In the genomic region with DNA sequence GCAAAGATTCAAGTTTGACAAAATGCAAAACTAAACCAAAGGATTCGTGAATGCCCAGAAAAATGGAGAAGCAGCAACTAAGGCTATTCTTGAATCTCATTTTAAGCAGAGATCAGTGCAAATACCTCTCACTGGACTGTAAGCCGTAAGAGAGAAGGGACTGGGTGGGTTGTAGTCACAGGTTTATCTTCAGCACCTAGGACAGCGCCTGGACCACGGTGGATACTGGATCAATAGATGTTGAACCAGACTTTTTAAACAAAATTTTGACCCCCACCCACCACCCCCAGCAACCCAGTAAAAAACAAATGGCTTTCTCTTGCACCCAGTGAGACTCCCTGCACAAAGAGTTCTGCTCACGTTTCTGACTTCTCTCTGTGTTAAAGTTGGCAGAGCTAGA, we compare ENCODE assay signal across 23 cellular contexts.
DNase-seq lines count a peak whose midpoint lies in the region; ATAC-seq and TF ChIP-seq lines count a peak whose summit lies in the region.
"Had no signal": no experiment of that assay in that cellular context is flagged by ENCODE, and none has a peak within 500 bp of the region (broad histone marks: within the 10 kb centered on the region; RNA-seq: fewer than 3 reads in every experiment).

No MANE protein-coding gene starts in this region.

- H3K4ac ChIP-seq in mesendoderm (ENCODE audit: low read depth, low read length) = no peak overlapping the region

- H3K9me3 ChIP-seq in SJCRH30 (replicated peaks) = no peaks in the 10 kb centered on the region
- H3K9me3 ChIP-seq: esophagus squamous epithelium, tibial nerve had no signal

- H3K18ac ChIP-seq in mesendoderm (ENCODE audit: low read length) = no peak overlapping the region

- H3K4me1 ChIP-seq in GM23338 (ENCODE audit: insufficient read depth) (no peaks in the 10 kb centered on the region), SJCRH30 (no peaks in the 10 kb centered on the region), mesendoderm (ENCODE audit: control insufficient read depth, low read depth, low read length) (no peaks in the 10 kb centered on the region)
- H3K4me1 ChIP-seq: esophagus squamous epithelium, tibial nerve had no signal

- H3K27me3 ChIP-seq in GM23338 (ENCODE audit: insufficient read depth) = no peaks in the 10 kb centered on the region
- no peaks in the 10 kb centered on the region for H3K27me3 ChIP-seq in SJCRH30
- H3K27me3 ChIP-seq in mesendoderm (ENCODE audit: insufficient read depth, low read length, poor library complexity) = no peaks in the 10 kb centered on the region
- H3K27me3 ChIP-seq: esophagus squamous epithelium, tibial nerve had no signal

- no peaks in the 10 kb centered on the region for H3K9me2 ChIP-seq in GM23338 (ENCODE audit: insufficient read depth)

- no peak overlapping the region for H2BK5ac ChIP-seq in mesendoderm (ENCODE audit: low read length)

- no peak overlapping the region for H3K56ac ChIP-seq in mesendoderm (ENCODE audit: low read length)

- H3K27ac Mint-ChIP-seq in GM23338 = no peak overlapping the region
- H3K27ac Mint-ChIP-seq: activated naive CD8-positive, alpha-beta T cell; activated T-cell treated with anti-CD3 and anti-CD28 coated beads, Interleukin-2, amount 50 U/mL, for 24 hours; CD8-positive, alpha-beta memory T cell; natural killer cell treated with Interleukin-12 subunit alpha and Interleukin-12 subunit beta and Interleukin-15 and Interleukin-18, amount 100 ng/mL, for 72 hours had no signal

- no CpG with 5 or more reads among the region's 5 CpGs for WGBS in mesendoderm (ENCODE audit: extremely low coverage, insufficient coverage, low lambda C conversion rate)

- no peak overlapping the region for H3K23ac ChIP-seq in mesendoderm (ENCODE audit: low read length)

- H3K36me3 ChIP-seq in GM23338 (ENCODE audit: insufficient read depth) (no peaks in the 10 kb centered on the region), SJCRH30 (no peaks in the 10 kb centered on the region), mesendoderm (ENCODE audit: control insufficient read depth, insufficient read depth, low read length) (no peaks in the 10 kb centered on the region)
- H3K36me3 ChIP-seq: esophagus squamous epithelium, tibial nerve had no signal

- H3K9ac ChIP-seq in mesendoderm (ENCODE audit: low read length) = no peak overlapping the region

- H3K4me1 Mint-ChIP-seq in GM23338 = no peaks in the 10 kb centered on the region
- H3K4me1 Mint-ChIP-seq: CD8-positive, alpha-beta memory T cell had no signal

- H3K36me3 Mint-ChIP-seq in GM23338 (ENCODE audit: low read depth) = no peaks in the 10 kb centered on the region
- H3K36me3 Mint-ChIP-seq: activated naive CD8-positive, alpha-beta T cell; CD8-positive, alpha-beta memory T cell; natural killer cell treated with Interleukin-12 subunit alpha and Interleukin-12 subunit beta and Interleukin-15 and Interleukin-18, amount 100 ng/mL, for 72 hours had no signal

- intact Hi-C loops in left ventricle myocardium superior (cut with micrococcal nuclease) = no loop called here

- no peak overlapping the region for H2BK15ac ChIP-seq in mesendoderm (replicated peaks; ENCODE audit: low read depth)

- in situ Hi-C loops in Caki2 (cut with HindIII; ENCODE audit: low pct_unique_long_range_greater_than_20kb, low sequenced_read_pairs) = no loop called here

- no peaks in the 10 kb centered on the region for H3K27me3 Mint-ChIP-seq in GM23338 (ENCODE audit: insufficient read depth, low read depth, poor library complexity)

- peak; percentile 3 for DNase-seq in Caki2 (ENCODE audit: low read depth)
- DNase-seq in GM23338 (ENCODE audit: low spot score) = no peak
- peak; percentile 19 to 55 for DNase-seq in SJCRH30
- DNase-seq in mesendoderm = peak; percentile 35
- no peak for DNase-seq in left ventricle myocardium superior
- DNase-seq: activated CD4-positive, alpha-beta T cell treated with anti-CD3 and anti-CD28 coated beads, Interleukin-2, amount 50 U/mL, for 4 hours; activated T-cell treated with anti-CD3 and anti-CD28 coated beads, Interleukin-2, amount 50 U/mL, for 24 hours; CD8-positive, alpha-beta memory T cell; DMS53; effector CD8-positive, alpha-beta T cell; esophagus squamous epithelium; left cardiac atrium; midbrain; NCI-H1417; NCI-H2107; NCI-H510A treated with DMSO at 0.1 percent for 48 hours; stimulated activated CD4-positive, alpha-beta T cell treated with anti-CD3 and anti-CD28 coated beads, Interleukin-1b, Interleukin-23, amount 100 ng/mL, for 48 hours; stimulated activated naive CD4-positive, alpha-beta T cell treated with Interleukin-2 at 50 U/mL for 16 hours had no signal

- no peak overlapping the region for H4K5ac ChIP-seq in mesendoderm (ENCODE audit: low read length)

- H3K9me3 Mint-ChIP-seq in GM23338 = peaks cover 14% of the 10 kb centered on the region; the same call in 2 of the 3 replicates

- no peak overlapping the region for H3K4me3 ChIP-seq in GM23338
- no peak overlapping the region for H3K4me3 ChIP-seq in SJCRH30
- H3K4me3 ChIP-seq in mesendoderm (ENCODE audit: low read length) = no peak overlapping the region
- H3K4me3 ChIP-seq: esophagus squamous epithelium, tibial nerve had no signal

- H3K4me2 ChIP-seq in GM23338 (no peak overlapping the region), mesendoderm (ENCODE audit: low read length) (no peak overlapping the region)

- H3K27ac ChIP-seq in GM23338 (ENCODE audit: low read depth) (no peak overlapping the region), SJCRH30 (no peak overlapping the region), mesendoderm (ENCODE audit: low read depth, low read length) (no peak overlapping the region)
- H3K27ac ChIP-seq: esophagus squamous epithelium, tibial nerve had no signal

- ATAC-seq in GM23338 (peak; percentile 47; the same call in 2 of the 3 replicates), HG02571 (IDR thresholded peaks at IDR 0.05; ENCODE audit: unreplicated experiment) (no peak), GM21390 (IDR thresholded peaks at IDR 0.05; ENCODE audit: unreplicated experiment) (no peak), left ventricle myocardium superior (no peak)
- ATAC-seq: left cardiac atrium; natural killer cell treated with Interleukin-12 subunit alpha and Interleukin-12 subunit beta and Interleukin-15 and Interleukin-18, amount 100 ng/mL, for 72 hours had no signal

- no peak overlapping the region for H2BK120ac ChIP-seq in mesendoderm (ENCODE audit: low read depth, low read length)

- no peaks in the 10 kb centered on the region for H3F3A ChIP-seq in GM23338 (replicated peaks; ENCODE audit: low read depth)

- H3K4me3 Mint-ChIP-seq in GM23338 = no peak overlapping the region
- H3K4me3 Mint-ChIP-seq: activated naive CD8-positive, alpha-beta T cell; activated T-cell treated with anti-CD3 and anti-CD28 coated beads, Interleukin-2, amount 50 U/mL, for 24 hours; CD8-positive, alpha-beta memory T cell; natural killer cell treated with Interleukin-12 subunit alpha and Interleukin-12 subunit beta and Interleukin-15 and Interleukin-18, amount 100 ng/mL, for 72 hours had no signal

- H2AK5ac ChIP-seq in mesendoderm (ENCODE audit: low read length) = no peak overlapping the region

- H2AFZ ChIP-seq in GM23338 = no peak overlapping the region

- H4K20me1 ChIP-seq in GM23338 (replicated peaks; ENCODE audit: insufficient read depth) = no peaks in the 10 kb centered on the region

- H4K8ac ChIP-seq in mesendoderm (ENCODE audit: low read depth, low read length) = no peak overlapping the region

- no peaks in the 10 kb centered on the region for H3K79me2 ChIP-seq in GM23338 (replicated peaks; ENCODE audit: insufficient read depth)
- H3K79me2 ChIP-seq in mesendoderm (ENCODE audit: control insufficient read depth, insufficient read depth, low read length) = no peaks in the 10 kb centered on the region

- TF ChIP-seq CTCF in GM23338 (conservative IDR thresholded peaks at IDR 0.05; ENCODE audit: low read depth in 2 of 2) = no peak

- no peaks in the 10 kb centered on the region for H3K79me1 ChIP-seq in mesendoderm (ENCODE audit: low read length)

TF ChIP-seq in GM23338, 12 proteins besides CTCF, POLR2A, EP300 and RAD21:
- no peak for TF ChIP-seq EZH2phosphoT487 (IDR thresholded peaks at IDR 0.05; ENCODE audit: unreplicated experiment)
- TF ChIP-seq ZNF331 (CRISPR knock-in tag; IDR thresholded peaks at IDR 0.05; ENCODE audit: low read depth) = no peak
- TF ChIP-seq, protein P1, sequence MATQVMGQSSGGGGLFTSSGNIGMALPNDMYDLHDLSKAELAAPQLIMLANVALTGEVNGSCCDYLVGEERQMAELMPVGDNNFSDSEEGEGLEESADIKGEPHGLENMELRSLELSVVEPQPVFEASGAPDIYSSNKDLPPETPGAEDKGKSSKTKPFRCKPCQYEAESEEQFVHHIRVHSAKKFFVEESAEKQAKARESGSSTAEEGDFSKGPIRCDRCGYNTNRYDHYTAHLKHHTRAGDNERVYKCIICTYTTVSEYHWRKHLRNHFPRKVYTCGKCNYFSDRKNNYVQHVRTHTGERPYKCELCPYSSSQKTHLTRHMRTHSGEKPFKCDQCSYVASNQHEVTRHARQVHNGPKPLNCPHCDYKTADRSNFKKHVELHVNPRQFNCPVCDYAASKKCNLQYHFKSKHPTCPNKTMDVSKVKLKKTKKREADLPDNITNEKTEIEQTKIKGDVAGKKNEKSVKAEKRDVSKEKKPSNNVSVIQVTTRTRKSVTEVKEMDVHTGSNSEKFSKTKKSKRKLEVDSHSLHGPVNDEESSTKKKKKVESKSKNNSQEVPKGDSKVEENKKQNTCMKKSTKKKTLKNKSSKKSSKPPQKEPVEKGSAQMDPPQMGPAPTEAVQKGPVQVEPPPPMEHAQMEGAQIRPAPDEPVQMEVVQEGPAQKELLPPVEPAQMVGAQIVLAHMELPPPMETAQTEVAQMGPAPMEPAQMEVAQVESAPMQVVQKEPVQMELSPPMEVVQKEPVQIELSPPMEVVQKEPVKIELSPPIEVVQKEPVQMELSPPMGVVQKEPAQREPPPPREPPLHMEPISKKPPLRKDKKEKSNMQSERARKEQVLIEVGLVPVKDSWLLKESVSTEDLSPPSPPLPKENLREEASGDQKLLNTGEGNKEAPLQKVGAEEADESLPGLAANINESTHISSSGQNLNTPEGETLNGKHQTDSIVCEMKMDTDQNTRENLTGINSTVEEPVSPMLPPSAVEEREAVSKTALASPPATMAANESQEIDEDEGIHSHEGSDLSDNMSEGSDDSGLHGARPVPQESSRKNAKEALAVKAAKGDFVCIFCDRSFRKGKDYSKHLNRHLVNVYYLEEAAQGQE (IDR thresholded peaks at IDR 0.05; ENCODE audit: unreplicated experiment) = peak; percentile 23

Comparison
In these comparisons a context has a peak if more than half of its experiments do, and no peak if none do; other contexts are left out.
1. DNase-seq: peak in Caki2 (single experiment), SJCRH30 (2 of 2) and mesendoderm (single experiment); none in GM23338 (single experiment) and left ventricle myocardium superior (single experiment).